ENCODE assay signal across 1 cellular context in the genomic region with DNA sequence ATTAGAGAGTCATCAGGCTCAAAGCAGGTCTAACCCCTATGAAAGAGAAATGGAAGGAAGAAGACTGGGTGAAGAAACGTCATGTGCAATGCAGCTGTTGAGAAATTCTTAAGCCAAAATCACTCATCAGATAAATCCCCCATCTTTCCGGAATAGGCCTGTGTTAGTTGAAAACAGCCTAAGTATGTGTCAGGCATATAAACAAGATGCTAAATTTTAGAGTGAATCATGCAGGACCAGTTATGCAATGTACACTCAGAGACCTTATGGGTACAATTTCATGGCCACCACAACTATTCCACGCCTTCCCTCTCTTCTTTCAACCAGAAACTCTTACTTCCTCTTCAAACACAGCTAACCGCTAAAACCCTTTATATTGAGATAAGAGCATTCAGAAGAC.
TF ChIP-seq lines count a peak whose summit lies in the region.

No MANE protein-coding gene starts in this region.

TF ChIP-seq in GM12878, 131 proteins besides CTCF, POLR2A, EP300 and RAD21:
- TF ChIP-seq ZNF592 (IDR thresholded peaks at IDR 0.05) (no peak), PML (IDR thresholded peaks at IDR 0.05; ENCODE audit: low read length) (no peak), MTA2 (IDR thresholded peaks at IDR 0.05; ENCODE audit: low read depth) (no peak), BCLAF1 (IDR thresholded peaks at IDR 0.05) (no peak), NBN (IDR thresholded peaks at IDR 0.05) (no peak), ZNF217 (IDR thresholded peaks at IDR 0.05) (no peak), RBBP5 (conservative IDR thresholded peaks at IDR 0.05) (no peak), FOXM1 (IDR thresholded peaks at IDR 0.05; ENCODE audit: low read depth, low read length) (no peak), MYC (IDR thresholded peaks at IDR 0.05; ENCODE audit: insufficient read depth, insufficient read length, insufficient replicate concordance, low read length, severe bottlenecking) (no peak), USF1 (IDR thresholded peaks at IDR 0.05; ENCODE audit: borderline replicate concordance, extremely low read length, insufficient read depth, low read depth, low read length) (no peak), BACH1 (IDR thresholded peaks at IDR 0.05; ENCODE audit: borderline replicate concordance) (no peak), RB1 (IDR thresholded peaks at IDR 0.05; ENCODE audit: borderline replicate concordance) (no peak), BMI1 (IDR thresholded peaks at IDR 0.05; ENCODE audit: borderline replicate concordance) (no peak), SMC3 (IDR thresholded peaks at IDR 0.05; ENCODE audit: borderline replicate concordance, low read length) (no peak), EED (IDR thresholded peaks at IDR 0.05; ENCODE audit: low read depth) (no peak)
